Comparison of ENCODE assay signal across 1 cellular context in genomic region chr1:196977278-196977677, GRCh38.
TF ChIP-seq lines count a peak whose summit lies in the region.

Gene CFHR5 (plus strand): TSS chr1:196977556. CDS start chr1:196977665, 109 bp downstream.

TF ChIP-seq in SK-N-SH, 30 proteins besides CTCF, POLR2A, EP300 and RAD21 (continued from another document):
- TF ChIP-seq USF2 (IDR thresholded peaks at IDR 0.05; ENCODE audit: borderline replicate concordance, low read depth, low read length): no peak
- TF ChIP-seq FOSL2 (IDR thresholded peaks at IDR 0.05; ENCODE audit: borderline replicate concordance, low read depth): no peak
- no peak for TF ChIP-seq NFIC (IDR thresholded peaks at IDR 0.05; ENCODE audit: borderline replicate concordance)
